12 cellular contexts compared by ENCODE assay signal in genomic region chr2:55772309-55772980, GRCh38.
"Had no signal": no experiment of that assay in that cellular context is flagged by ENCODE, and none has a peak within 500 bp of the region (broad histone marks: within the 10 kb centered on the region; RNA-seq: fewer than 3 reads in every experiment).

No MANE protein-coding gene starts in this region.

- H3K27me3 Mint-ChIP-seq: brain had no signal

- H3K27ac Mint-ChIP-seq: activated CD8-positive, alpha-beta memory T cell treated with anti-CD3 and anti-CD28 coated beads, Interleukin-2, amount 10 ng/mL, durations not matched to agents 7 days and 5 days; activated naive CD4-positive, alpha-beta T cell treated with anti-CD3 and anti-CD28 coated beads, Interleukin-2, amount 50 U/mL, for 24 hours; activated T-cell treated with anti-CD3 and anti-CD28 coated beads, Interleukin-2, amount 50 U/mL, for 24 hours; stimulated activated effector memory CD8-positive, alpha-beta T cell treated with anti-CD3 and anti-CD28 coated beads, Interleukin-12 subunit alpha, Interleukin-12 subunit beta, amount 100 ng/mL, for 72 hours; T-helper 1 cell treated with Interleukin-12 subunit alpha and Interleukin-12 subunit beta and Interleukin-4 antibody, amounts not matched to agents 30 μg/mL and 1 μg/mL, for 36 hours had no signal

- H3K4me1 ChIP-seq: right atrium auricular region, vagina had no signal

- H3K36me3 ChIP-seq: right atrium auricular region, thyroid gland, vagina had no signal

- H3K4me3 Mint-ChIP-seq: activated CD8-positive, alpha-beta memory T cell treated with anti-CD3 and anti-CD28 coated beads, Interleukin-2, amount 10 ng/mL, durations not matched to agents 7 days and 5 days; activated naive CD4-positive, alpha-beta T cell treated with anti-CD3 and anti-CD28 coated beads, Interleukin-2, amount 50 U/mL, for 24 hours; activated T-cell treated with anti-CD3 and anti-CD28 coated beads, Interleukin-2, amount 50 U/mL, for 24 hours; brain; stimulated activated effector memory CD8-positive, alpha-beta T cell treated with anti-CD3 and anti-CD28 coated beads, Interleukin-12 subunit alpha, Interleukin-12 subunit beta, amount 100 ng/mL, for 72 hours; T-helper 1 cell treated with Interleukin-12 subunit alpha and Interleukin-12 subunit beta and Interleukin-4 antibody, amounts not matched to agents 30 μg/mL and 1 μg/mL, for 36 hours had no signal

- H3K9me3 ChIP-seq: right atrium auricular region, thyroid gland, vagina had no signal

- H3K27me3 ChIP-seq: right atrium auricular region, thyroid gland, vagina had no signal

- H3K27ac ChIP-seq: right atrium auricular region, thyroid gland, vagina had no signal

- ATAC-seq: activated CD8-positive, alpha-beta memory T cell treated with anti-CD3 and anti-CD28 coated beads, Interleukin-2, amount 10 ng/mL, durations not matched to agents 7 days and 5 days; stimulated activated effector memory CD8-positive, alpha-beta T cell treated with anti-CD3 and anti-CD28 coated beads, Interleukin-12 subunit alpha, Interleukin-12 subunit beta, amount 100 ng/mL, for 72 hours had no signal

- H3K4me3 ChIP-seq: right atrium auricular region, smooth muscle cell, thyroid gland, vagina had no signal

- H3K9me3 Mint-ChIP-seq: activated T-cell treated with anti-CD3 and anti-CD28 coated beads, Interleukin-2, amount 50 U/mL, for 24 hours; stimulated activated effector memory CD8-positive, alpha-beta T cell treated with anti-CD3 and anti-CD28 coated beads, Interleukin-12 subunit alpha, Interleukin-12 subunit beta, amount 100 ng/mL, for 72 hours; T-helper 1 cell treated with Interleukin-12 subunit alpha and Interleukin-12 subunit beta and Interleukin-4 antibody, amounts not matched to agents 30 μg/mL and 1 μg/mL, for 36 hours had no signal

- DNase-seq: activated CD8-positive, alpha-beta memory T cell treated with anti-CD3 and anti-CD28 coated beads, Interleukin-2, amount 10 ng/mL, durations not matched to agents 7 days and 5 days; activated effector memory CD4-positive, alpha-beta T cell treated with Interleukin-2 at 50 U/mL for 16 hours; activated T-cell treated with anti-CD3 and anti-CD28 coated beads, Interleukin-2, amount 50 U/mL, for 24 hours; cerebellar nuclear complex; thyroid gland had no signal

- H3K36me3 Mint-ChIP-seq: activated CD8-positive, alpha-beta memory T cell treated with anti-CD3 and anti-CD28 coated beads, Interleukin-2, amount 10 ng/mL, durations not matched to agents 7 days and 5 days; activated naive CD4-positive, alpha-beta T cell treated with anti-CD3 and anti-CD28 coated beads, Interleukin-2, amount 50 U/mL, for 24 hours; brain; stimulated activated effector memory CD8-positive, alpha-beta T cell treated with anti-CD3 and anti-CD28 coated beads, Interleukin-12 subunit alpha, Interleukin-12 subunit beta, amount 100 ng/mL, for 72 hours had no signal

- H3K4me1 Mint-ChIP-seq: activated CD8-positive, alpha-beta memory T cell treated with anti-CD3 and anti-CD28 coated beads, Interleukin-2, amount 10 ng/mL, durations not matched to agents 7 days and 5 days; activated naive CD4-positive, alpha-beta T cell treated with anti-CD3 and anti-CD28 coated beads, Interleukin-2, amount 50 U/mL, for 24 hours; brain; stimulated activated effector memory CD8-positive, alpha-beta T cell treated with anti-CD3 and anti-CD28 coated beads, Interleukin-12 subunit alpha, Interleukin-12 subunit beta, amount 100 ng/mL, for 72 hours had no signal
